In the genomic region with DNA sequence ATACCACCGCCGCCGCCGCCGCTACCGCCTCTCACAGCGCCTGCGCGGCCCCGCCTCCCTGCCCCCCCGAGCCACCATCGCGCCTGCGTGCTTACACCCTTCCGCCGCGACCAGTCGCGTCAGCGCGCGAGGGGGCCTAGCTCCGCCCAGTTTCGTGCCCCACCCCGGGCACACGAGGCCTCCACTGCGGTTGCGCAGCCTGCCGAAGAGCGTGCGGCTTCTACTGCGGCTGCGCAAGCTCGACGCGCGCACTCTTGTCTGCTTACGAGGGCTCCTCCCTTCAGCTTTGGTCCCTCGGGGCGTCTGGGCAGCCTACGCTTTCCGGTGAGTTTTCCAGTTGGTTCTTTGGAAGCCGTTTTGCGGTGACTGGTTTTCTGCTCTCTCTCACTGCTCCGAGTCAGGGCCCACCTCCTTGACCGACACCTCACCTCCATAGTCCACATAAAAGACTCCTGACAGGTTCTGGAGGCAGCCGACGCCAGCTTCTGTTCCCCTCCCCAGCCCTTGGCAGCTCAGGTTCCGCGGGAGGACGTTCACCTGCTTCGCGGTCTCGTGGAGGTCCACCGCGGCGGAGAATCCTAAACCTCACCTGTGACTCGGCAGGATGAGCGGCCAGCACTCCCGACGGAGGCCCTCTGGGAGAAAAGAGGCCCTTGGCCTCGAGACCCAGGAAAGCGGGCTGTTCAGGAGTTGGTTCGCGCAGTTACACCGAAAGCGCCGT, we compare ENCODE assay signal across 1 cellular context.
TF ChIP-seq lines count a peak whose summit lies in the region.

PITPNB (minus strand) TSS at position 35 of the 721 bp plus-strand sequence. CDS start 65 bp downstream, outside the sequence.

TF ChIP-seq in HepG2, 621 proteins besides CTCF, POLR2A, EP300 and RAD21 (continued from another document and continues in another):
- TF ChIP-seq PRMT3 (CRISPR knock-in tag; IDR thresholded peaks at IDR 0.05; ENCODE audit: borderline replicate concordance, low read depth): no peak
- TF ChIP-seq GATAD2A (CRISPR knock-in tag; IDR thresholded peaks at IDR 0.05): no peak
- no peak for TF ChIP-seq SKI (IDR thresholded peaks at IDR 0.05; ENCODE audit: partially characterized antibody)
- no peak for TF ChIP-seq ZKSCAN5 (CRISPR knock-in tag; IDR thresholded peaks at IDR 0.05)
- no peak for TF ChIP-seq TMF1 (CRISPR knock-in tag; IDR thresholded peaks at IDR 0.05; ENCODE audit: low read depth)
- TF ChIP-seq ATF7 (IDR thresholded peaks at IDR 0.05): no peak
- no peak for TF ChIP-seq ATF7 (CRISPR knock-in tag; IDR thresholded peaks at IDR 0.05)
- no peak for TF ChIP-seq TCF7L2 (IDR thresholded peaks at IDR 0.05; ENCODE audit: low read depth, low read length)
- 0 out of 2 replicates have a peak, but pooled peaks have one; percentile 59 for TF ChIP-seq ZNF569 (CRISPR knock-in tag; IDR thresholded peaks at IDR 0.05; ENCODE audit: borderline replicate concordance)
- peak; percentile 74; the same call in 1 of the 2 replicates for TF ChIP-seq HOXA3 (CRISPR knock-in tag; IDR thresholded peaks at IDR 0.05)
- TF ChIP-seq ZUFSP (CRISPR knock-in tag; IDR thresholded peaks at IDR 0.05; ENCODE audit: borderline replicate concordance): no peak
- TF ChIP-seq ZNF878 (CRISPR knock-in tag; IDR thresholded peaks at IDR 0.05): peak; percentile 52; the same call in 1 of the 2 replicates
- no peak for TF ChIP-seq ZNF572 (CRISPR knock-in tag; IDR thresholded peaks at IDR 0.05)
- no peak for TF ChIP-seq REL (CRISPR knock-in tag; conservative IDR thresholded peaks at IDR 0.05)
- TF ChIP-seq ZFP37 (CRISPR knock-in tag; IDR thresholded peaks at IDR 0.05; ENCODE audit: borderline replicate concordance): no peak
- no peak for TF ChIP-seq SNRNP70 (IDR thresholded peaks at IDR 0.05; ENCODE audit: low read depth, low read length)
- TF ChIP-seq ARID3A (IDR thresholded peaks at IDR 0.05; ENCODE audit: low read depth, low read length): no peak
- TF ChIP-seq MIXL1 (CRISPR knock-in tag; IDR thresholded peaks at IDR 0.05): 0 out of 2 replicates have a peak, but pooled peaks have one; percentile 18
- no peak for TF ChIP-seq MED8 (CRISPR knock-in tag; IDR thresholded peaks at IDR 0.05; ENCODE audit: insufficient replicate concordance)
- no peak for TF ChIP-seq GRHL1 (CRISPR knock-in tag; conservative IDR thresholded peaks at IDR 0.05)
- TF ChIP-seq FOXO1 (CRISPR knock-in tag; IDR thresholded peaks at IDR 0.05): no peak
- TF ChIP-seq PAF1 (CRISPR knock-in tag; IDR thresholded peaks at IDR 0.05): no peak
- no peak; the same call in 1 of the 2 replicates for TF ChIP-seq ZBTB26 (CRISPR knock-in tag; IDR thresholded peaks at IDR 0.05; ENCODE audit: borderline replicate concordance)
- TF ChIP-seq, protein P1, sequence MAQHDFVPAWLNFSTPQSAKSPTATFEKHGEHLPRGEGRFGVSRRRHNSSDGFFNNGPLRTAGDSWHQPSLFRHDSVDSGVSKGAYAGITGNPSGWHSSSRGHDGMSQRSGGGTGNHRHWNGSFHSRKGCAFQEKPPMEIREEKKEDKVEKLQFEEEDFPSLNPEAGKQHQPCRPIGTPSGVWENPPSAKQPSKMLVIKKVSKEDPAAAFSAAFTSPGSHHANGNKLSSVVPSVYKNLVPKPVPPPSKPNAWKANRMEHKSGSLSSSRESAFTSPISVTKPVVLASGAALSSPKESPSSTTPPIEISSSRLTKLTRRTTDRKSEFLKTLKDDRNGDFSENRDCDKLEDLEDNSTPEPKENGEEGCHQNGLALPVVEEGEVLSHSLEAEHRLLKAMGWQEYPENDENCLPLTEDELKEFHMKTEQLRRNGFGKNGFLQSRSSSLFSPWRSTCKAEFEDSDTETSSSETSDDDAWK (CRISPR knock-in tag; IDR thresholded peaks at IDR 0.05): no peak
- no peak; the same call in 1 of the 2 replicates for TF ChIP-seq ZNF275 (CRISPR knock-in tag; IDR thresholded peaks at IDR 0.05; ENCODE audit: borderline replicate concordance)
- TF ChIP-seq NAIF1 (CRISPR knock-in tag; IDR thresholded peaks at IDR 0.05; ENCODE audit: borderline replicate concordance): no peak
- no peak for TF ChIP-seq ZNF207 (IDR thresholded peaks at IDR 0.05; ENCODE audit: borderline replicate concordance)
- no peak for TF ChIP-seq ZFP82 (CRISPR knock-in tag; IDR thresholded peaks at IDR 0.05; ENCODE audit: borderline replicate concordance)
- 0 out of 2 replicates have a peak, but pooled peaks have one; percentile 28 for TF ChIP-seq GFI1 (CRISPR knock-in tag; IDR thresholded peaks at IDR 0.05; ENCODE audit: borderline replicate concordance)
- TF ChIP-seq ZNF292 (CRISPR knock-in tag; IDR thresholded peaks at IDR 0.05; ENCODE audit: borderline replicate concordance, low read depth): peak; percentile 75
- no peak for TF ChIP-seq FOSL1 (CRISPR knock-in tag; IDR thresholded peaks at IDR 0.05; ENCODE audit: borderline replicate concordance)
- no peak; the same call in 1 of the 2 replicates for TF ChIP-seq HOXA5 (CRISPR knock-in tag; IDR thresholded peaks at IDR 0.05)
- TF ChIP-seq HMG20B (CRISPR knock-in tag; conservative IDR thresholded peaks at IDR 0.05): no peak
- TF ChIP-seq ZSCAN21 (CRISPR knock-in tag; IDR thresholded peaks at IDR 0.05; ENCODE audit: borderline replicate concordance): no peak
- no peak for TF ChIP-seq ZFP62 (CRISPR knock-in tag; IDR thresholded peaks at IDR 0.05)
- TF ChIP-seq RARA (CRISPR knock-in tag; IDR thresholded peaks at IDR 0.05): no peak; the same call in 1 of the 2 replicates
- TF ChIP-seq NCOA1 (CRISPR knock-in tag; IDR thresholded peaks at IDR 0.05): no peak
- no peak for TF ChIP-seq ZSCAN20 (CRISPR knock-in tag; IDR thresholded peaks at IDR 0.05; ENCODE audit: borderline replicate concordance)
- no peak; the same call in 1 of the 2 replicates for TF ChIP-seq ZNF280B (CRISPR knock-in tag; IDR thresholded peaks at IDR 0.05; ENCODE audit: borderline replicate concordance)
- no peak for TF ChIP-seq HBP1 (CRISPR knock-in tag; IDR thresholded peaks at IDR 0.05; ENCODE audit: low read depth)
- 0 out of 2 replicates have a peak, but pooled peaks have one; percentile 16 for TF ChIP-seq RXRA (CRISPR knock-in tag; IDR thresholded peaks at IDR 0.05)
- no peak for TF ChIP-seq KLF11 (CRISPR knock-in tag; IDR thresholded peaks at IDR 0.05)
- TF ChIP-seq NPAS2 (CRISPR knock-in tag; IDR thresholded peaks at IDR 0.05; ENCODE audit: borderline replicate concordance): no peak
- TF ChIP-seq GZF1 (CRISPR knock-in tag; IDR thresholded peaks at IDR 0.05): no peak
- TF ChIP-seq, protein P2, sequence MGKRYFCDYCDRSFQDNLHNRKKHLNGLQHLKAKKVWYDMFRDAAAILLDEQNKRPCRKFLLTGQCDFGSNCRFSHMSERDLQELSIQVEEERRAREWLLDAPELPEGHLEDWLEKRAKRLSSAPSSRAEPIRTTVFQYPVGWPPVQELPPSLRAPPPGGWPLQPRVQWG (CRISPR knock-in tag; IDR thresholded peaks at IDR 0.05; ENCODE audit: borderline replicate concordance, low read depth): no peak
- TF ChIP-seq ZNF776 (CRISPR knock-in tag; IDR thresholded peaks at IDR 0.05): no peak
- peak; percentile 87 for TF ChIP-seq RBFOX2 (IDR thresholded peaks at IDR 0.05; ENCODE audit: low read depth, low read length)
- no peak for TF ChIP-seq JUND (CRISPR knock-in tag; IDR thresholded peaks at IDR 0.05)
- TF ChIP-seq SIN3A (IDR thresholded peaks at IDR 0.05; ENCODE audit: borderline replicate concordance, low read depth, low read length): peak; percentile 78; the same call in 1 of the 2 replicates
- TF ChIP-seq ZNF678 (CRISPR knock-in tag; IDR thresholded peaks at IDR 0.05): peak; percentile 61; the same call in 1 of the 2 replicates
- no peak for TF ChIP-seq ATF5 (CRISPR knock-in tag; IDR thresholded peaks at IDR 0.05; ENCODE audit: low read depth)
- no peak for TF ChIP-seq RCOR2 (CRISPR knock-in tag; IDR thresholded peaks at IDR 0.05)
- TF ChIP-seq IKZF5 (CRISPR knock-in tag; IDR thresholded peaks at IDR 0.05): no peak
